In the genomic region with DNA sequence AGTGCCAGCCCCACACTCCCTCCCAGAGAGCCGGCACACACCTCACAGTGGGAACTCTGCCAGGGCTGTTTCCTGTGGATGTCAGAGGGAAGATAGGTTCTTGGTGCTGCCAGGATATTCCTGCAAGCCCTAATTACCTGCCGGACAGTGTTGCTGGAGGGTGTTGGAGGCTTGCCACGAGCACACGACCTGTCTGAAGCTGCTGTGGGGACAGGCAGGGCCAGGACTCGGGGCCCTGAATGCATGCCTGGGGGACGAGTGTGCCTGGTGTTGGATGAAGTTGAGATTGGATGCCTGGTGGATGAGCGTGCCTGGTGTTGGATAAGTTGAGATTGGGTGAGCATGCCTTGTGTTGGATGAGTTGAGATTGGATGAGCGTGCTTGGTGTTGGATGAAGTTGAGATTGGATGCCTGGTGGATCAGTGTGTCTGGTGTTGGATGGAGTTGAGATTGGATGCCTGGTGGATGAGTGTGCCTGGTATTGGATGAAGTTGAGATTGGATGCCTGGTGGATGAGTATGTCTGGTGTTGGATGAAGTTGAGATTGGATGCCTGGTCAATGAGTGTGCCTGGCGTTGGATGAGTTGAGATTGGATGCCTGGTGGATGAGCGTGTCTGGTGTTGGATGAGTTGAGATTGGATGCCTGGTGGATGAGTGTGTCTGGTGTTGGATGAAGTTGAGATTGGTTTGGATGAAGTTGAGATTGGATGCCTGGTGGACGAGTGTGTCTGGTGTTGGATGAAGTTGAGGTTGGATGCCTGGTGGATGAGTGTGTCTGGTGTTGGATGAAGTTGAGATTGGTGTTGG, we compare ENCODE assay signal across 12 cellular contexts. TPM values are rescaled to one million over a fixed set of nuclear protein-coding genes. Genes with fewer than 3 reads are reported as not detected.
A peak's percentile ranks its signal among the peaks of the same experiment; 100 is the strongest.
DNase-seq lines count a peak whose midpoint lies in the region; ATAC-seq and TF ChIP-seq lines count a peak whose summit lies in the region.
"Had no signal": no experiment of that assay in that cellular context is flagged by ENCODE, and none has a peak within 500 bp of the region (broad histone marks: within the 10 kb centered on the region; RNA-seq: fewer than 3 reads in every experiment).

No MANE protein-coding gene starts in this region.

- intact Hi-C loops in IMR-90 (cut with micrococcal nuclease): no loop called here

- peak overlapping the region; percentile 88 for H2AK9ac ChIP-seq in IMR-90 (replicated peaks; ENCODE audit: low read depth, low read length, poor library complexity)

- peaks cover 6% of the 10 kb centered on the region for H3K9me3 ChIP-seq in IMR-90 (ENCODE audit: control insufficient read depth, insufficient read depth, low read length)

- H3K27ac ChIP-seq in IMR-90 (ENCODE audit: insufficient read depth, low read length) (peak overlapping the region; percentile 36), coronary artery (peak overlapping the region in 1 of 2 donors; percentile 38)

- BruUV-seq in IMR-90 (replicated peaks; lab: Mats Ljungman, UMichigan): no TSS peak

- no peaks in the 10 kb centered on the region for H3K9me1 ChIP-seq in IMR-90 (ENCODE audit: insufficient read depth, low read length)

- no peak overlapping the region; the same call in 1 of the 2 replicates for H2AK5ac ChIP-seq in IMR-90 (ENCODE audit: low read depth, low read length)

- ATAC-seq in IMR-90 (ENCODE audit: low read depth): peak; percentile 56
- ATAC-seq in HG03565 (IDR thresholded peaks at IDR 0.05; ENCODE audit: unreplicated experiment): no peak

- H2BK5ac ChIP-seq in IMR-90 (ENCODE audit: low read depth, low read length, poor library complexity, severe bottlenecking): peak overlapping the region; percentile 83

- CTCF ChIA-PET in IMR-90 (lab: Yijun Ruan, JAX): no interaction called here

- no peak overlapping the region for H4K91ac ChIP-seq in IMR-90 (ENCODE audit: insufficient read depth, low read depth, low read length)

- TF ChIP-seq RAD21 in IMR-90 (IDR thresholded peaks at IDR 0.05; ENCODE audit: low read length): no peak

- 79% methylated on average over 7 of the region's 11 CpGs; no CpG with 5 or more reads in 1 of the 2 experiments for WGBS in IMR-90 (ENCODE audit: extremely low coverage in 2 of 2, insufficient read length in 1 of 2), 2 experiments

- peak overlapping the region in 1 of 2 experiments; percentile 65; a peak in 1 of 4 replicates for H4K8ac ChIP-seq in IMR-90 (ENCODE audit: low read depth in 2 of 2, low read length in 2 of 2)

- in situ Hi-C loops in IMR-90 (cut with MboI; ENCODE audit: low sequenced_read_pairs): no loop called here
- in situ Hi-C loops in astrocyte of the spinal cord (cut with HindIII; ENCODE audit: low sequenced_read_pairs): no loop called here

- H2AFZ ChIP-seq in IMR-90 (replicated peaks; ENCODE audit: low read length, poor library complexity): peak overlapping the region; percentile 41

- TF ChIP-seq POLR2A in IMR-90 (IDR thresholded peaks at IDR 0.05; ENCODE audit: low read depth, low read length): no peak

- H3K23ac ChIP-seq in IMR-90 (ENCODE audit: low read depth, low read length): no peak overlapping the region; the same call in 1 of the 2 replicates

- no peak overlapping the region for H3K4me3 ChIP-seq in AG09309 (ENCODE audit: control insufficient read depth, low read depth, low read length)
- H3K4me3 ChIP-seq in IMR-90 (ENCODE audit: insufficient read depth, low read depth, low read length): no peak overlapping the region
- H3K4me3 ChIP-seq in astrocyte of the spinal cord (ENCODE audit: low read depth, low read length): no peak overlapping the region
- no peak overlapping the region for H3K4me3 ChIP-seq in coronary artery

- no peak overlapping the region for H3K56ac ChIP-seq in IMR-90 (ENCODE audit: extremely low read depth, insufficient read depth, low read length)

- H4K20me1 ChIP-seq in IMR-90 (ENCODE audit: insufficient read depth, low read length): peaks cover 23% of the 10 kb centered on the region

- peak overlapping the region; percentile 64 for H3K4ac ChIP-seq in IMR-90 (ENCODE audit: low read depth, low read length)

- DNase-seq in AG09309 (ENCODE audit: low read depth) (peak; percentile 68), IMR-90 (peak; percentile 97), astrocyte of the spinal cord (ENCODE audit: low read depth, low spot score) (peak; percentile 95), kidney glomerular epithelial cell (lab: John Stamatoyannopoulos, UW) (peak; percentile 69), coronary artery (ENCODE audit: low spot score) (no peak), cerebellar nuclear complex (lab: John Stamatoyannopoulos, UW) (no peak)
- no peak for DNase-seq in central memory CD4-positive, alpha-beta T cell
- DNase-seq: COR-L47; effector CD4-positive, alpha-beta T cell; NCI-H1092 treated with DMSO at 0.1 percent for 48 hours; stimulated activated CD4-positive, alpha-beta T cell treated with anti-CD3 and anti-CD28 coated beads, Interleukin-4, amount 100 ng/mL, for 24 hours had no signal

- TF ChIP-seq CTCF in AG09309 (IDR thresholded peaks at IDR 0.05; ENCODE audit: control insufficient read depth, insufficient read depth, low read depth, low read length, missing control alignments) (no peak), IMR-90 (conservative IDR thresholded peaks at IDR 0.05; ENCODE audit: low read depth, low read length) (no peak), astrocyte of the spinal cord (IDR thresholded peaks at IDR 0.05; ENCODE audit: low read depth, low read length) (no peak), coronary artery (IDR thresholded peaks at IDR 0.05) (no peak)

- POLR2A ChIA-PET in IMR-90 (lab: Charles Lee; ENCODE audit: unreplicated experiment): no interaction called here

- no peak overlapping the region for H2BK15ac ChIP-seq in IMR-90 (ENCODE audit: low read depth, low read length)

- H3K9ac ChIP-seq in IMR-90 (ENCODE audit: low read depth, low read length): no peak overlapping the region

- peak overlapping the region; percentile 79; the same call in 1 of the 2 replicates for H3K14ac ChIP-seq in IMR-90 (replicated peaks; ENCODE audit: low read depth, low read length)

- peak overlapping the region; percentile 43; the same call in 1 of the 2 replicates for H2BK120ac ChIP-seq in IMR-90 (ENCODE audit: low read depth, low read length)

- H3K4me2 ChIP-seq in IMR-90 (ENCODE audit: low read depth, low read length): no peak overlapping the region

- peak overlapping the region; percentile 29; the same call in 1 of the 2 replicates for H2BK20ac ChIP-seq in IMR-90 (ENCODE audit: low read depth, low read length)

- no peak overlapping the region for H3K18ac ChIP-seq in IMR-90 (ENCODE audit: low read depth, low read length)

- H3K4me1 ChIP-seq in IMR-90 (ENCODE audit: control insufficient read depth, insufficient read depth, low read length): no peaks in the 10 kb centered on the region

- no peaks in the 10 kb centered on the region for H3K27me3 ChIP-seq in IMR-90 (ENCODE audit: control insufficient read depth, insufficient read depth, low read length)

- peaks cover 58% of the 10 kb centered on the region for H3K36me3 ChIP-seq in IMR-90 (ENCODE audit: control insufficient read depth, insufficient read depth, low read length)

- peaks cover 21 to 52% of the 10 kb centered on the region in 2 experiments for H3K79me1 ChIP-seq in IMR-90 (ENCODE audit: low read depth in 1 of 2, low read length in 2 of 2)

- H4K5ac ChIP-seq in IMR-90 (ENCODE audit: low read depth, low read length): no peak overlapping the region

- dilution Hi-C loops in IMR-90 (cut with HindIII; ENCODE audit: low sequenced_read_pairs, unreplicated experiment): no loop called here

TF ChIP-seq in IMR-90, 13 proteins besides CTCF, POLR2A, EP300 and RAD21:
- TF ChIP-seq CEBPB (IDR thresholded peaks at IDR 0.05; ENCODE audit: low read depth, low read length) (no peak), RFX5 (IDR thresholded peaks at IDR 0.05; ENCODE audit: low read depth, low read length) (no peak), NFE2L2 (IDR thresholded peaks at IDR 0.05; ENCODE audit: low read depth, low read length) (no peak), BHLHE40 (IDR thresholded peaks at IDR 0.05; ENCODE audit: low read depth, low read length) (0 out of 2 replicates have a peak, but pooled peaks have one; percentile 8), SMC3 (IDR thresholded peaks at IDR 0.05; ENCODE audit: low read depth, low read length) (no peak), CHD1 (IDR thresholded peaks at IDR 0.05; ENCODE audit: low read depth, low read length) (no peak), FOS (IDR thresholded peaks at IDR 0.05; ENCODE audit: low read depth, low read length) (peak; percentile 73), RCOR1 (IDR thresholded peaks at IDR 0.05; ENCODE audit: insufficient replicate concordance, low read length) (peak; percentile 25)

RNA-seq across cellular contexts. Expression of a gene that starts 23.2 kb away (rescaled TPM):
- 1.4 TPM in 2 replicates for total RNA-seq in IMR-90 (2012; rRNA removed)
- polyA plus RNA-seq in IMR-90 (2012; rRNA removed): 8.4 and 9.4 TPM in 2 replicates
- polyA plus RNA-seq in IMR-90 (2012; cell fraction: cytosol; rRNA removed): 5.7 and 5.9 TPM in 2 replicates
- polyA plus RNA-seq in IMR-90 (2012; cell fraction: nucleus; rRNA removed; ENCODE audit: low replicate concordance): 63.0 and 126 TPM in 2 replicates

RNA-seq across cellular contexts. Expression of a gene that starts 34.1 kb away (rescaled TPM):
- 61.5 and 77.2 TPM in 2 replicates for total RNA-seq in IMR-90 (2012; rRNA removed)
- 108 and 120 TPM in 2 replicates for polyA plus RNA-seq in IMR-90 (2012; rRNA removed)
- 108 and 119 TPM in 2 replicates for polyA plus RNA-seq in IMR-90 (2012; cell fraction: cytosol; rRNA removed)
- polyA plus RNA-seq in IMR-90 (2012; cell fraction: nucleus; rRNA removed; ENCODE audit: low replicate concordance): 179 and 309 TPM in 2 replicates

Comparison
In these comparisons a context has a peak if more than half of its experiments do, and no peak if none do; other contexts are left out.
1. DNase-seq: peak in AG09309 (single experiment), IMR-90 (single experiment), astrocyte of the spinal cord (single experiment) and kidney glomerular epithelial cell (single experiment); none in central memory CD4-positive, alpha-beta T cell (single experiment), coronary artery (single experiment) and cerebellar nuclear complex (0 of 2).